9 cellular contexts compared by ENCODE assay signal in genomic region chr20:13865825-13866351, GRCh38.
A peak's percentile ranks its signal among the peaks of the same experiment; 100 is the strongest.
DNase-seq lines count a peak whose midpoint lies in the region; ATAC-seq and TF ChIP-seq lines count a peak whose summit lies in the region.
"Had no signal": no experiment of that assay in that cellular context is flagged by ENCODE, and none has a peak within 500 bp of the region (broad histone marks: within the 10 kb centered on the region; RNA-seq: fewer than 3 reads in every experiment).

No MANE protein-coding gene starts in this region.

- no peaks in the 10 kb centered on the region for H3K9me3 ChIP-seq in SK-N-MC (ENCODE audit: low read depth, low read length)
- H3K9me3 ChIP-seq in subcutaneous abdominal adipose tissue (ENCODE audit: control insufficient read depth in 5 of 5, low read length in 5 of 5), result no peaks in the 10 kb centered on the region

- H3K27ac Mint-ChIP-seq in activated T-helper 17 cell treated with anti-CD3 and anti-CD28 coated beads, Interleukin-2, amount 50 U/mL, for 72 hours, result no peak overlapping the region
- H3K27ac Mint-ChIP-seq in progenitor cell of endocrine pancreas, result no peak overlapping the region

- ATAC-seq in left ventricle myocardium superior, result peak; percentile 65
- ATAC-seq in activated T-helper 17 cell treated with anti-CD3 and anti-CD28 coated beads, Interleukin-2, amount 50 U/mL, for 72 hours (replicated peaks), result no peak

- H3K27me3 ChIP-seq in subcutaneous abdominal adipose tissue (ENCODE audit: control insufficient read depth in 5 of 5, insufficient read depth in 4 of 5, low read length in 5 of 5), result no peaks in the 10 kb centered on the region

- H3K4me1 ChIP-seq in subcutaneous abdominal adipose tissue (ENCODE audit: control insufficient read depth in 5 of 5, insufficient read depth in 5 of 5, low read length in 5 of 5), result peaks cover 8 to 47% (median 25%) of the 10 kb centered on the region in 5 donors

- no peak overlapping the region; the same call in 1 of the 2 replicates for H3K27ac ChIP-seq in SK-N-MC
- peak overlapping the region; percentile 46 for H3K27ac ChIP-seq in subcutaneous abdominal adipose tissue (ENCODE audit: low read depth, low read length)

- H3K36me3 ChIP-seq in SK-N-MC (ENCODE audit: insufficient read depth, low read length) (no peaks in the 10 kb centered on the region), subcutaneous abdominal adipose tissue (ENCODE audit: control insufficient read depth in 5 of 5, insufficient read depth in 5 of 5, low read length in 5 of 5) (no peaks in the 10 kb centered on the region)

- 0 out of 2 replicates have a peak overlapping the region, but pooled peaks have one; percentile 17 for H3K4me3 ChIP-seq in SK-N-MC
- no peak overlapping the region for H3K4me3 ChIP-seq in subcutaneous abdominal adipose tissue (ENCODE audit: low read depth in 1 of 5, low read length in 5 of 5)

- intact Hi-C loops in left ventricle myocardium superior (cut with micrococcal nuclease), result no loop called here

- H3K9me3 Mint-ChIP-seq in activated T-helper 17 cell treated with anti-CD3 and anti-CD28 coated beads, Interleukin-2, amount 50 U/mL, for 72 hours, result peaks cover 5% of the 10 kb centered on the region
- H3K9me3 Mint-ChIP-seq in progenitor cell of endocrine pancreas (ENCODE audit: low read depth), result peaks cover 3% of the 10 kb centered on the region

- no peak overlapping the region for H3K4me3 Mint-ChIP-seq in activated T-helper 17 cell treated with anti-CD3 and anti-CD28 coated beads, Interleukin-2, amount 50 U/mL, for 72 hours
- H3K4me3 Mint-ChIP-seq in progenitor cell of endocrine pancreas (ENCODE audit: low read depth), result no peak overlapping the region

- TF ChIP-seq CTCF in progenitor cell of endocrine pancreas (IDR thresholded peaks at IDR 0.05; ENCODE audit: unreplicated experiment), result no peak

- peak; percentile 12 for DNase-seq in M059J (ENCODE audit: low read depth)
- no peak for DNase-seq in SK-N-MC (ENCODE audit: low read depth, low spot score)
- no peak for DNase-seq in left ventricle myocardium superior
- DNase-seq in NCI-H2196 treated with DMSO at 0.1 percent for 48 hours (lab: John Stamatoyannopoulos, UW; ENCODE audit: unreplicated experiment), result no peak
- no peak for DNase-seq in cerebellar nuclear complex (lab: John Stamatoyannopoulos, UW)
- no peak for DNase-seq in progenitor cell of endocrine pancreas (ENCODE audit: low spot score, unreplicated experiment)
- DNase-seq: stimulated activated naive CD4-positive, alpha-beta T cell had no signal

- H3K9ac ChIP-seq in SK-N-MC (ENCODE audit: insufficient read length), result no peak overlapping the region
- no peak overlapping the region for H3K9ac ChIP-seq in subcutaneous abdominal adipose tissue (ENCODE audit: low read length in 5 of 5)

- H3K27me3 Mint-ChIP-seq in activated T-helper 17 cell treated with anti-CD3 and anti-CD28 coated beads, Interleukin-2, amount 50 U/mL, for 72 hours, result peaks cover 6% of the 10 kb centered on the region
- H3K27me3 Mint-ChIP-seq in progenitor cell of endocrine pancreas, result peaks cover 3% of the 10 kb centered on the region

- no peaks in the 10 kb centered on the region for H3K4me1 Mint-ChIP-seq in activated T-helper 17 cell treated with anti-CD3 and anti-CD28 coated beads, Interleukin-2, amount 50 U/mL, for 72 hours
- no peaks in the 10 kb centered on the region for H3K4me1 Mint-ChIP-seq in progenitor cell of endocrine pancreas (ENCODE audit: low read depth)

- H3K36me3 Mint-ChIP-seq in activated T-helper 17 cell treated with anti-CD3 and anti-CD28 coated beads, Interleukin-2, amount 50 U/mL, for 72 hours (ENCODE audit: low read depth), result no peaks in the 10 kb centered on the region
- no peaks in the 10 kb centered on the region for H3K36me3 Mint-ChIP-seq in progenitor cell of endocrine pancreas (ENCODE audit: insufficient read depth)
